33 cellular contexts compared by ENCODE assay signal in the genomic region with DNA sequence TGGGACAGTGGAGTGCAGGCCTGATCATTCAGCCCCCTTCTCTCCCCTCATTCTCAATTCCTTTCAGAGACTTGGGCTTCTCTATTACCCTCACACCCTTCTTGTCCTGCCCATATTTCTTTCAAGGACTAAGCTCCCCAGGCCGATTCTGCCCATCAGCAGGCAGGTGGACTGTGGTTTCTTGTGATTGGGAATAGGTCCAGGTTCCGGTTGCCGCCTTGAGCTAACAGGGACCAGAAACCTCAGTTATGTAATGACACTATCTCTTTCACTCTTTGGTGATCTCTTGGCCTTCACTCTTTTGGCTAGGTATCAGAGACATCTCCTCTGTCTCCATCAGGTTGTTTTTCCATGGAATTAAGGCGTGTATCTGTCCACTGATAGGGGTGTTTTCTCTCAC. TPM values are rescaled to one million over a fixed set of nuclear protein-coding genes. Genes with fewer than 3 reads are reported as not detected.
"Had no signal": no experiment of that assay in that cellular context is flagged by ENCODE, and none has a peak within 500 bp of the region (broad histone marks: within the 10 kb centered on the region; RNA-seq: fewer than 3 reads in every experiment).

No MANE protein-coding gene starts in this region.

- ATAC-seq: activated CD8-positive, alpha-beta T cell treated with anti-CD3 and anti-CD28 coated beads for 36 hours; activated naive CD8-positive, alpha-beta T cell treated with anti-CD3 and anti-CD28 coated beads, Interleukin-2, amount 50 U/mL, for 24 hours; activated T-cell treated with anti-CD3 and anti-CD28 coated beads, Interleukin-2, amount 50 U/mL, for 4 hours; activated T-cell treated with anti-CD3 and anti-CD28 coated beads, Interleukin-2, amount 50 U/mL, for 72 hours; activated T-helper 17 cell treated with anti-CD3 and anti-CD28 coated beads, Interleukin-2, amount 50 U/mL, for 72 hours had no signal

- H3K4me3 ChIP-seq: ascending aorta, cardiac muscle cell had no signal

- H3K27ac ChIP-seq: ascending aorta, cardiac muscle cell, VCaP had no signal

- H3K36me3 ChIP-seq: ascending aorta, cardiac muscle cell had no signal

- H3K9me3 ChIP-seq: ascending aorta had no signal

- H3K4me1 ChIP-seq: ascending aorta had no signal

- H3K27me3 ChIP-seq: ascending aorta, cardiac muscle cell had no signal

- DNase-seq: activated B cell treated with CpG ODN at 0.5 μM for 24 hours; activated CD4-positive, alpha-beta memory T cell treated with anti-CD3 and anti-CD28 coated beads for 36 hours; activated CD4-positive, alpha-beta T cell treated with anti-CD3 and anti-CD28 coated beads for 4 hours; activated CD4-positive, alpha-beta T cell treated with anti-CD3 and anti-CD28 coated beads, Interleukin-2, amount 10 ng/mL, durations not matched to agents 24 days and 14 days; activated CD4-positive, alpha-beta T cell treated with anti-CD3 and anti-CD28 coated beads, Interleukin-2, amount 50 U/mL, for 1 hour; activated CD4-positive, alpha-beta T cell treated with anti-CD3 and anti-CD28 coated beads, Interleukin-2, amount 50 U/mL, for 4 hours; activated CD4-positive, CD25-positive, alpha-beta regulatory T cell treated with anti-CD3 and anti-CD28 coated beads, Interleukin-2, amount 50 U/mL, for 72 hours; activated CD8-positive, alpha-beta memory T cell treated with anti-CD3 and anti-CD28 coated beads, Interleukin-2, amount 50 U/mL, for 4 hours; activated CD8-positive, alpha-beta T cell treated with anti-CD3 and anti-CD28 coated beads for 36 hours; activated gamma-delta T cell; activated naive CD4-positive, alpha-beta T cell treated with anti-CD3 and anti-CD28 coated beads, Interleukin-2, amount 10 ng/mL, durations not matched to agents 7 days and 5 days; activated naive CD4-positive, alpha-beta T cell treated with Interleukin-2 at 50 U/mL for 16 hours; activated naive CD8-positive, alpha-beta T cell treated with anti-CD3 and anti-CD28 coated beads, Interleukin-2, amount 10 ng/mL, durations not matched to agents 7 days and 5 days; activated naive CD8-positive, alpha-beta T cell treated with anti-CD3 and anti-CD28 coated beads, Interleukin-2, amount 50 U/mL, for 24 hours; activated T-cell treated with anti-CD3 and anti-CD28 coated beads for 4 hours; activated T-cell treated with anti-CD3 and anti-CD28 coated beads, Interleukin-2, amount 50 U/mL, for 1 hour; activated T-cell treated with anti-CD3 and anti-CD28 coated beads, Interleukin-2, amount 50 U/mL, for 4 hours; activated T-cell treated with anti-CD3 and anti-CD28 coated beads, Interleukin-2, amount 50 U/mL, for 72 hours; amygdala; anterior cingulate cortex; caudate nucleus; cerebellar nuclear complex; T-helper 1 cell; T-helper 2 cell; T-helper 9 cell had no signal

RNA-seq across cellular contexts. Expression of a gene that starts 6.5 kb away (rescaled TPM):
- total RNA-seq: activated B cell treated with CpG ODN at 0.5 μM for 24 hours; activated CD4-positive, alpha-beta memory T cell treated with anti-CD3 and anti-CD28 coated beads for 36 hours; activated CD4-positive, alpha-beta T cell treated with anti-CD3 and anti-CD28 coated beads, Interleukin-2, amount 10 ng/mL, durations not matched to agents 24 days and 14 days; activated CD8-positive, alpha-beta memory T cell treated with anti-CD3 and anti-CD28 coated beads for 36 hours; activated CD8-positive, alpha-beta T cell treated with anti-CD3 and anti-CD28 coated beads for 36 hours; activated naive CD8-positive, alpha-beta T cell treated with anti-CD3 and anti-CD28 coated beads, Interleukin-2, amount 10 ng/mL, durations not matched to agents 7 days and 5 days; activated T-helper 1 cell treated with anti-CD3 and anti-CD28 coated beads, Interleukin-12 subunit alpha, Interleukin-12 subunit beta, Interleukin-2, Interleukin-4 antibody, amounts not matched to agents 30 ng/mL and 10 ng/mL and 1 ng/mL, durations not matched to agents 14 hours and 24 hours and 36 hours; activated T-helper 17 cell treated with anti-CD3 and anti-CD28 coated beads, Interleukin-2, amount 50 U/mL, for 72 hours; ascending aorta; cardiac muscle cell had no signal

RNA-seq across cellular contexts. Expression of a gene that starts 15.3 kb away (rescaled TPM):
- total RNA-seq: activated B cell treated with CpG ODN at 0.5 μM for 24 hours; activated CD4-positive, alpha-beta memory T cell treated with anti-CD3 and anti-CD28 coated beads for 36 hours; activated CD4-positive, alpha-beta T cell treated with anti-CD3 and anti-CD28 coated beads, Interleukin-2, amount 10 ng/mL, durations not matched to agents 24 days and 14 days; activated CD8-positive, alpha-beta memory T cell treated with anti-CD3 and anti-CD28 coated beads for 36 hours; activated CD8-positive, alpha-beta T cell treated with anti-CD3 and anti-CD28 coated beads for 36 hours; activated naive CD8-positive, alpha-beta T cell treated with anti-CD3 and anti-CD28 coated beads, Interleukin-2, amount 10 ng/mL, durations not matched to agents 7 days and 5 days; activated T-helper 1 cell treated with anti-CD3 and anti-CD28 coated beads, Interleukin-12 subunit alpha, Interleukin-12 subunit beta, Interleukin-2, Interleukin-4 antibody, amounts not matched to agents 30 ng/mL and 10 ng/mL and 1 ng/mL, durations not matched to agents 14 hours and 24 hours and 36 hours; activated T-helper 17 cell treated with anti-CD3 and anti-CD28 coated beads, Interleukin-2, amount 50 U/mL, for 72 hours; ascending aorta; bronchial epithelial cell; cardiac muscle cell; chondrocyte had no signal

RNA-seq across cellular contexts. Expression of a gene that starts 36.3 kb away (rescaled TPM):
- total RNA-seq: activated B cell treated with CpG ODN at 0.5 μM for 24 hours; activated CD4-positive, alpha-beta memory T cell treated with anti-CD3 and anti-CD28 coated beads for 36 hours; activated CD4-positive, alpha-beta T cell treated with anti-CD3 and anti-CD28 coated beads, Interleukin-2, amount 10 ng/mL, durations not matched to agents 24 days and 14 days; activated CD8-positive, alpha-beta memory T cell treated with anti-CD3 and anti-CD28 coated beads for 36 hours; activated CD8-positive, alpha-beta T cell treated with anti-CD3 and anti-CD28 coated beads for 36 hours; activated naive CD8-positive, alpha-beta T cell treated with anti-CD3 and anti-CD28 coated beads, Interleukin-2, amount 10 ng/mL, durations not matched to agents 7 days and 5 days; activated T-cell treated with anti-CD3 and anti-CD28 coated beads, Interleukin-2, amount 50 U/mL, for 4 hours; activated T-cell treated with anti-CD3 and anti-CD28 coated beads, Interleukin-2, amount 50 U/mL, for 72 hours; activated T-helper 1 cell treated with anti-CD3 and anti-CD28 coated beads, Interleukin-12 subunit alpha, Interleukin-12 subunit beta, Interleukin-2, Interleukin-4 antibody, amounts not matched to agents 30 ng/mL and 10 ng/mL and 1 ng/mL, durations not matched to agents 14 hours and 24 hours and 36 hours; activated T-helper 17 cell treated with anti-CD3 and anti-CD28 coated beads, Interleukin-2, amount 50 U/mL, for 72 hours; ascending aorta; cardiac muscle cell; chondrocyte had no signal
